21 cellular contexts compared by ENCODE assay signal in the genomic region with DNA sequence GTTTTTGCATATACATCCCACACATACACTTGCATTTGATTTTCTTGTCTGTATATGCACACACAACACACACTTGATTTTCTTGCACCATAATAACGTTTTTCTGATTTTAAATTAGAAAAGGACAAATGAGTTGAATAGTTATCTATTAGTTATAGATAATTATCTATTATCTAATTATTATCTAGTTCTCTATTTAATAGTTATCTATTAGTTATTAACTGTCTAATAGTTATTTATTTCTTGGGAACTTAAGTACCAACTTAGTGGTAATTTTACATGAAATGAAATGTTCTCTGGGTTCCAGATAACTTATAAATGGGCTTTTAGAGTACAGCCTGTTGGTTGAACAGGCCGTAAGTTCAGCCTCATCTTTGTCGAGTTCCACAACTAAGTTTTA. TPM values are rescaled to one million over a fixed set of nuclear protein-coding genes. Genes with fewer than 3 reads are reported as not detected.
A peak's percentile ranks its signal among the peaks of the same experiment; 100 is the strongest.
DNase-seq lines count a peak whose midpoint lies in the region; ATAC-seq and TF ChIP-seq lines count a peak whose summit lies in the region.
"Had no signal": no experiment of that assay in that cellular context is flagged by ENCODE, and none has a peak within 500 bp of the region (broad histone marks: within the 10 kb centered on the region; RNA-seq: fewer than 3 reads in every experiment).

No MANE protein-coding gene starts in this region.

- H3K9me3 ChIP-seq in DND-41 (ENCODE audit: insufficient read depth, low read length, severe bottlenecking) (no peaks in the 10 kb centered on the region), PC-9 (ENCODE audit: insufficient read depth, low read depth) (no peaks in the 10 kb centered on the region)
- H3K9me3 ChIP-seq: testis, vagina had no signal

- peaks cover 80% of the 10 kb centered on the region for H3K79me2 ChIP-seq in DND-41 (ENCODE audit: insufficient read depth, low read length)
- peaks cover 38% of the 10 kb centered on the region for H3K79me2 ChIP-seq in PC-9 (ENCODE audit: low read depth)

- no peaks in the 10 kb centered on the region for H3F3A ChIP-seq in PC-9 (ENCODE audit: insufficient read depth, low read depth)

- peak overlapping the region; percentile 61 for H3K4me3 Mint-ChIP-seq in activated CD8-positive, alpha-beta memory T cell treated with anti-CD3 and anti-CD28 coated beads, Interleukin-2, amount 10 ng/mL, durations not matched to agents 7 days and 5 days
- no peak overlapping the region for H3K4me3 Mint-ChIP-seq in activated naive CD8-positive, alpha-beta T cell treated with anti-CD3 and anti-CD28 coated beads for 36 hours
- no peak overlapping the region for H3K4me3 Mint-ChIP-seq in nephron progenitor cell
- H3K4me3 Mint-ChIP-seq: nephron had no signal

- H4K20me1 ChIP-seq in DND-41 (ENCODE audit: insufficient read depth, low read length) (peaks cover 48% of the 10 kb centered on the region), PC-9 (ENCODE audit: insufficient read depth) (no peaks in the 10 kb centered on the region)

- POLR2A ChIA-PET in PC-9 (lab: Charles Lee; ENCODE audit: unreplicated experiment): no interaction called here

- no peaks in the 10 kb centered on the region for H3K27me3 Mint-ChIP-seq in activated CD8-positive, alpha-beta memory T cell treated with anti-CD3 and anti-CD28 coated beads, Interleukin-2, amount 10 ng/mL, durations not matched to agents 7 days and 5 days
- H3K27me3 Mint-ChIP-seq in activated naive CD8-positive, alpha-beta T cell treated with anti-CD3 and anti-CD28 coated beads for 36 hours: no peaks in the 10 kb centered on the region
- H3K27me3 Mint-ChIP-seq in nephron progenitor cell (ENCODE audit: low read depth, poor library complexity): no peaks in the 10 kb centered on the region

- no peaks in the 10 kb centered on the region for H3K27me3 ChIP-seq in DND-41 (ENCODE audit: insufficient read depth, low read length, poor library complexity)
- no peaks in the 10 kb centered on the region for H3K27me3 ChIP-seq in PC-9 (ENCODE audit: insufficient read depth, low read depth)
- H3K27me3 ChIP-seq: testis, vagina had no signal

- peak overlapping the region; percentile 93 for H3K27ac Mint-ChIP-seq in activated CD8-positive, alpha-beta memory T cell treated with anti-CD3 and anti-CD28 coated beads, Interleukin-2, amount 10 ng/mL, durations not matched to agents 7 days and 5 days
- H3K27ac Mint-ChIP-seq in activated naive CD8-positive, alpha-beta T cell treated with anti-CD3 and anti-CD28 coated beads for 36 hours: peak overlapping the region; percentile 96
- peak overlapping the region; percentile 95 for H3K27ac Mint-ChIP-seq in nephron progenitor cell

- peaks cover 42% of the 10 kb centered on the region for H3K36me3 Mint-ChIP-seq in activated CD8-positive, alpha-beta memory T cell treated with anti-CD3 and anti-CD28 coated beads, Interleukin-2, amount 10 ng/mL, durations not matched to agents 7 days and 5 days
- peaks cover 46% of the 10 kb centered on the region for H3K36me3 Mint-ChIP-seq in activated naive CD8-positive, alpha-beta T cell treated with anti-CD3 and anti-CD28 coated beads for 36 hours
- peaks cover 34% of the 10 kb centered on the region for H3K36me3 Mint-ChIP-seq in nephron progenitor cell (ENCODE audit: low read depth)

- ATAC-seq in activated CD8-positive, alpha-beta memory T cell treated with anti-CD3 and anti-CD28 coated beads, Interleukin-2, amount 10 ng/mL, durations not matched to agents 7 days and 5 days: no peak
- ATAC-seq in DND-41 (ENCODE audit: insufficient read depth, low read depth): no peak
- ATAC-seq: HepG2, left lobe of liver, sciatic nerve had no signal

- H3K4me2 ChIP-seq in DND-41 (ENCODE audit: insufficient read depth, low read length) (no peak overlapping the region), PC-9 (no peak overlapping the region)

- intact Hi-C loops in PC-9 (cut with micrococcal nuclease; ENCODE audit: unreplicated experiment): loop anchor here (2.0 kb wide), 1 partner anchor 23 kb away; a partner anchor contains a TSS

- H3K9ac ChIP-seq in DND-41 (ENCODE audit: low read depth, low read length): no peak overlapping the region

- 0 out of 2 replicates have a peak overlapping the region, but pooled peaks have one; percentile 33 for H3K27ac ChIP-seq in DND-41 (ENCODE audit: low read length)
- H3K27ac ChIP-seq in PC-9: no peak overlapping the region
- H3K27ac ChIP-seq: SK-N-MC, testis, vagina had no signal

- no peaks in the 10 kb centered on the region for H3K9me3 Mint-ChIP-seq in activated CD8-positive, alpha-beta memory T cell treated with anti-CD3 and anti-CD28 coated beads, Interleukin-2, amount 10 ng/mL, durations not matched to agents 7 days and 5 days (ENCODE audit: low read depth)
- H3K9me3 Mint-ChIP-seq in activated naive CD8-positive, alpha-beta T cell treated with anti-CD3 and anti-CD28 coated beads for 36 hours: peaks cover 3% of the 10 kb centered on the region
- H3K9me3 Mint-ChIP-seq in nephron progenitor cell: no peaks in the 10 kb centered on the region
- H3K9me3 Mint-ChIP-seq: nephron had no signal

- no TSS peak for BruUV-seq in PC-9 (replicated peaks; lab: Mats Ljungman, UMichigan)

- CTCF ChIA-PET in activated CD8-positive, alpha-beta memory T cell treated with anti-CD3 and anti-CD28 coated beads, Interleukin-2, amount 10 ng/mL, durations not matched to agents 7 days and 5 days (lab: Charles Lee): interaction anchor here (1.7 to 10.4 kb wide), 4 partner anchors 13 to 55 kb away, joined by 10 to 166 read pairs (median 61); a partner anchor contains a TSS
- CTCF ChIA-PET in PC-9 (lab: Charles Lee): no interaction called here

- no peak for DNase-seq in activated CD8-positive, alpha-beta memory T cell treated with anti-CD3 and anti-CD28 coated beads, Interleukin-2, amount 10 ng/mL, durations not matched to agents 7 days and 5 days
- no peak for DNase-seq in activated CD8-positive, alpha-beta memory T cell treated with anti-CD3 and anti-CD28 coated beads for 24 hours
- DNase-seq in DND-41: no peak
- no peak for DNase-seq in activated naive CD8-positive, alpha-beta T cell treated with anti-CD3 and anti-CD28 coated beads for 36 hours
- no peak for DNase-seq in nephron progenitor cell
- no peak for DNase-seq in PC-9
- no peak for DNase-seq in NCI-H526 (lab: John Stamatoyannopoulos, UW)
- no peak for DNase-seq in GDM1 (lab: John Stamatoyannopoulos, UW)
- DNase-seq: activated CD4-positive, CD25-positive, alpha-beta regulatory T cell; cerebellar nuclear complex; DMS 273 treated with DMSO at 0.1 percent for 48 hours; H7; NCI-H1417 treated with DMSO at 0.1 percent for 48 hours; NCI-H510A; testis had no signal

- no peak overlapping the region for H3K4me3 ChIP-seq in DND-41 (ENCODE audit: low read depth in 1 of 2, low read length in 2 of 2)
- no peak overlapping the region for H3K4me3 ChIP-seq in PC-9
- H3K4me3 ChIP-seq: SK-N-MC, testis, vagina had no signal

- H3K4me1 Mint-ChIP-seq in activated CD8-positive, alpha-beta memory T cell treated with anti-CD3 and anti-CD28 coated beads, Interleukin-2, amount 10 ng/mL, durations not matched to agents 7 days and 5 days: peaks cover 98% of the 10 kb centered on the region
- peaks cover 90% of the 10 kb centered on the region for H3K4me1 Mint-ChIP-seq in activated naive CD8-positive, alpha-beta T cell treated with anti-CD3 and anti-CD28 coated beads for 36 hours
- peaks cover 51% of the 10 kb centered on the region for H3K4me1 Mint-ChIP-seq in nephron progenitor cell

- no peak for TF ChIP-seq CTCF in DND-41 (IDR thresholded peaks at IDR 0.05; ENCODE audit: borderline replicate concordance, extremely low read depth, low read length, poor library complexity, severe bottlenecking)
- no peak for TF ChIP-seq CTCF in nephron progenitor cell (IDR thresholded peaks at IDR 0.05)
- no peak for TF ChIP-seq CTCF in PC-9 (conservative IDR thresholded peaks at IDR 0.05)

- H3K4me1 ChIP-seq in DND-41 (ENCODE audit: insufficient read depth, low read length) (peaks cover 44% of the 10 kb centered on the region), PC-9 (replicated peaks; ENCODE audit: insufficient read depth) (peaks cover 11% of the 10 kb centered on the region)

- H2AFZ ChIP-seq in DND-41 (ENCODE audit: low read depth, low read length) (no peak overlapping the region), PC-9 (no peak overlapping the region)

- no peaks in the 10 kb centered on the region for H3K36me3 ChIP-seq in DND-41 (ENCODE audit: insufficient read depth, low read length)
- no peaks in the 10 kb centered on the region for H3K36me3 ChIP-seq in PC-9 (ENCODE audit: low read depth)
- H3K36me3 ChIP-seq: vagina had no signal

- no peaks in the 10 kb centered on the region for H3K9me2 ChIP-seq in PC-9 (ENCODE audit: insufficient read depth)

RNA-seq across cellular contexts. Expression of a gene that starts 23.0 kb away (rescaled TPM):
- 100 to 1,000 TPM; 144 to 229 TPM for total RNA-seq in activated CD8-positive, alpha-beta memory T cell treated with anti-CD3 and anti-CD28 coated beads, Interleukin-2, amount 10 ng/mL, durations not matched to agents 7 days and 5 days
- total RNA-seq in activated naive CD8-positive, alpha-beta T cell treated with anti-CD3 and anti-CD28 coated beads for 36 hours: 10 to 100 TPM; 31.6 to 31.9 TPM
- total RNA-seq in PC-9 (2021): 50.5 and 52.9 TPM in 2 replicates
